ENCODE assay signal across 8 cellular contexts in the genomic region with DNA sequence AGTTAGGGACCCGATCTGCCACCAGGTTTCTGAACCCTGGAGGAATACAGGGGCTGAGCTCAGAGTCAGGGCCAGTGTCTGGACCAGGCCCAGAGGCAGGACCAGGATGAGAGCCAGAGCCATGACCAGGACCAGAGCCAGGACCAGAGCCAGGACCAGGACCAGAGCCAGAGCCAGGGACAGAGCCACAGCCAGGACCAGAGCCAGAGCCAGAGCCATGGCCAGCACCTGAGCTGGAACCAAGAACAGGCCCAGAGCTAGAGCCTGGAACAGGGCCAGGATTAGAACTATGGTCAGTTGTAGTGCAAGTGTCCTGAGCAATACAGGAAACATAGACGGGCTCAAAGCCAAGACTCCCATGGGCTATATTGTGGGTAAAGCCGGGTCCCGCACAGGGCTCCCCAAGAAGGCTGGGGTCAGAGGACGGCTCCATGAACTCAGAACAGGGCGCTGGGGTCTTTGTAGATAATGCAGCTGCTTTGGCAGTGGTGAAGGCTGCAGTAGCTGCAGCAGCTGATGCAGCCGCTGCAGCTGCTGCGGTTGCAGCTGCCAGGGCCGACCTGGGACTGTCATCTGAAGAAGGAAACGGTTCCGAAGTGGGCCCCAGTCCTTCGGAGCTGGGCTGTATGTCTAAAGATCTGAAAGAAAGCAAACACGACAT. TPM values are rescaled to one million over a fixed set of nuclear protein-coding genes. Genes with fewer than 3 reads are reported as not detected.
DNase-seq lines count a peak whose midpoint lies in the region; ATAC-seq and TF ChIP-seq lines count a peak whose summit lies in the region.

No MANE protein-coding gene starts in this region.

- POLR2A ChIA-PET in AG04449 (lab: Yijun Ruan, JAX), result interaction anchor here (0.7 to 1.1 kb wide), 3 partner anchors 21 to 123 kb away, joined by 3 to 4 read pairs (median 3); no protein-coding TSS in a partner anchor

- peaks cover 32% of the 10 kb centered on the region for H3K4me1 Mint-ChIP-seq in chondrocyte (ENCODE audit: low read depth)

- H3K27me3 Mint-ChIP-seq in chondrocyte (ENCODE audit: low read depth), result no peaks in the 10 kb centered on the region

- peaks cover 22% of the 10 kb centered on the region; the same call in 1 of the 2 replicates for H3K36me3 ChIP-seq in KOPT-K1 (ENCODE audit: insufficient read depth, low read length)
- H3K36me3 ChIP-seq in mucosa of rectum (ENCODE audit: control insufficient read depth in 2 of 2, insufficient read depth in 2 of 2, low read length in 2 of 2), result peaks cover 15 to 28% of the 10 kb centered on the region in 2 donors

- H3K36me3 Mint-ChIP-seq in chondrocyte (ENCODE audit: low read depth), result peaks cover 6% of the 10 kb centered on the region

- H3K9me3 Mint-ChIP-seq in chondrocyte (ENCODE audit: low read depth), result no peaks in the 10 kb centered on the region

- H3K9me3 ChIP-seq in KOPT-K1 (ENCODE audit: insufficient read depth, low read length, poor library complexity, severe bottlenecking), result no peaks in the 10 kb centered on the region
- H3K9me3 ChIP-seq in mucosa of rectum (ENCODE audit: control insufficient read depth in 2 of 2, low read length in 2 of 2), result no peaks in the 10 kb centered on the region

- H3K4me1 ChIP-seq in mucosa of rectum (ENCODE audit: control insufficient read depth in 2 of 2, insufficient read depth in 2 of 2, low read length in 2 of 2), result peaks cover 19 to 26% of the 10 kb centered on the region in 2 donors

- peak overlapping the region; percentile 85 for H3K27ac Mint-ChIP-seq in chondrocyte (ENCODE audit: unreplicated experiment)

- H3K4me3 Mint-ChIP-seq in chondrocyte (ENCODE audit: unreplicated experiment), result peak overlapping the region; percentile 81

- H3K27me3 ChIP-seq in mucosa of rectum (ENCODE audit: control insufficient read depth in 2 of 2, insufficient read depth in 2 of 2, low read length in 2 of 2), result no peaks in the 10 kb centered on the region

- peak overlapping the region in 1 of 2 donors; percentile 66 for H3K9ac ChIP-seq in mucosa of rectum (ENCODE audit: low read depth in 1 of 2, low read length in 2 of 2)

- CTCF ChIA-PET in AG04449 (lab: Yijun Ruan, JAX), result interaction anchor here (1.5 to 17.0 kb wide), 8 partner anchors 12 to 150 kb away, joined by 4 to 201 read pairs (median 14); partner anchors contain the start of genes FAM221B, NPR2 and TMEM8B

- ATAC-seq in HG03460 (IDR thresholded peaks at IDR 0.05; ENCODE audit: unreplicated experiment), result no peak

- DNase-seq in AG04449 (ENCODE audit: low read depth, low spot score), result no peak
- DNase-seq in chondrocyte (ENCODE audit: low spot score), result no peak
- no peak for DNase-seq in Kasumi-1 (lab: John Stamatoyannopoulos, UW)
- no peak for DNase-seq in H4 (ENCODE audit: low spot score)
- DNase-seq in stimulated activated CD4-positive, alpha-beta T cell treated with anti-CD3 and anti-CD28 coated beads, Interleukin-4, amount 100 ng/mL, for 1 hour, result no peak

- H3K4me3 ChIP-seq in AG04449 (ENCODE audit: low read depth, low read length) (peak overlapping the region; percentile 64), mucosa of rectum (ENCODE audit: low read length in 2 of 2) (peak overlapping the region; percentile 70 to 89)

- H3K27ac ChIP-seq in KOPT-K1 (ENCODE audit: low read depth, low read length, poor library complexity, severe bottlenecking), result peak overlapping the region; percentile 63
- H3K27ac ChIP-seq in mucosa of rectum (ENCODE audit: low read depth in 2 of 2, low read length in 2 of 2), result peak overlapping the region; percentile 58 to 65

- TF ChIP-seq CTCF in AG04449 (IDR thresholded peaks at IDR 0.05; ENCODE audit: insufficient read depth, low read length, missing control alignments) (no peak), chondrocyte (IDR thresholded peaks at IDR 0.05) (no peak)

RNA-seq across cellular contexts. Expression of gene SPAG8, which starts 0.6 kb away (rescaled TPM):
- total RNA-seq in chondrocyte, result 0.30 to 3.3 TPM (median 0.82 TPM) in 3 replicates
- total RNA-seq in H4 (2014; rRNA removed; shearing (Covaris generic)), result 0.99 TPM in 2 replicates

RNA-seq across cellular contexts. Expression of gene HINT2, which starts 3.3 kb away (rescaled TPM):
- 30.3 to 32.8 TPM (median 32.0 TPM) in 3 replicates for total RNA-seq in chondrocyte
- 88.2 and 95.4 TPM in 2 replicates for total RNA-seq in H4 (2014; rRNA removed; shearing (Covaris generic))

RNA-seq across cellular contexts. Expression of gene FAM221B, which starts 17.0 kb away (rescaled TPM):
- total RNA-seq in chondrocyte, result not detected in 3 replicates
- total RNA-seq in H4 (2014; rRNA removed; shearing (Covaris generic)), result not detected in 2 replicates

RNA-seq across cellular contexts. Expression of gene TMEM8B, which starts 17.5 kb away (rescaled TPM):
- 17.4 to 18.2 TPM (median 18.1 TPM) in 3 replicates for total RNA-seq in chondrocyte
- 2.1 and 4.2 TPM in 2 replicates for total RNA-seq in H4 (2014; rRNA removed; shearing (Covaris generic))

RNA-seq across cellular contexts. Expression of gene NPR2, which starts 20.1 kb away (rescaled TPM):
- total RNA-seq in chondrocyte, result 38.3 to 46.2 TPM (median 40.2 TPM) in 3 replicates
- total RNA-seq in H4 (2014; rRNA removed; shearing (Covaris generic)), result 0.25 and 2.9 TPM in 2 replicates
